In the genomic region with DNA sequence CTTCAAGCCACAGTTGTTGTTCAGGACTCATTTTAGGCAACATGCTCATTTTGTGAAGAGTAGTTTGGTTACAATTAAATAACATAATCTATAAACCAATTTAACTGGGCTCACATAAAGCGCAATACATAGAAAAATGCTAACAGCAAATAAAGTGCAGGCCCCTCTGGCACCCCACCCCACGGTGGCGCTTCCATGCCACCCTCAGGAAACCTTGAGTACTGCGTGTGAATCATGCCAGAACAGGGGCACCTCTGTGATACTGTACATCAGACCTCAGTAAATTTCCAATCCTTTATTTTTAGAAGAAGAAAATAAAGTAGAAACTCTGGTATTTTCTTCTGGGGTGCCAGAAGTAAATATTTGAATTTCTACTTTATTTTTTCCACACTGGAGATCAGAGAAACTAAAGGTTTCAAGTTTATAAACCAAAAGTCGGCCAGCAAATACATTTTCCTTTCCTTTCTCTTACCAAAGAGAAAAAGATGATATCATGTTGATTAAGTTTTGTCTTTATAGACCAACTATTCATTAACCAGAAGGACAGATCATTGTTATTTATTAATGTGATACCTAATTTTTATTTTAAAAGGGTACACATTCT, we compare ENCODE assay signal across 9 cellular contexts.
DNase-seq lines count a peak whose midpoint lies in the region; ATAC-seq and TF ChIP-seq lines count a peak whose summit lies in the region.
"Had no signal": no experiment of that assay in that cellular context is flagged by ENCODE, and none has a peak within 500 bp of the region (broad histone marks: within the 10 kb centered on the region; RNA-seq: fewer than 3 reads in every experiment).

No MANE protein-coding gene starts in this region.

- H3K4me3 Mint-ChIP-seq in progenitor cell of endocrine pancreas (ENCODE audit: low read depth) (no peak overlapping the region), immature natural killer cell (no peak overlapping the region)

- H3K9me3 Mint-ChIP-seq in progenitor cell of endocrine pancreas (ENCODE audit: low read depth) (no peaks in the 10 kb centered on the region), immature natural killer cell (peaks cover 0 to 3% (median under 1%) of the 10 kb centered on the region in 6 donors)

- peak; percentile 74 for TF ChIP-seq CTCF in progenitor cell of endocrine pancreas (IDR thresholded peaks at IDR 0.05; ENCODE audit: unreplicated experiment)

- H3K36me3 Mint-ChIP-seq in progenitor cell of endocrine pancreas (ENCODE audit: insufficient read depth), result no peaks in the 10 kb centered on the region
- H3K36me3 Mint-ChIP-seq in immature natural killer cell, result no peaks in the 10 kb centered on the region

- H3K4me1 Mint-ChIP-seq in progenitor cell of endocrine pancreas (ENCODE audit: low read depth), result no peaks in the 10 kb centered on the region
- no peaks in the 10 kb centered on the region for H3K4me1 Mint-ChIP-seq in immature natural killer cell

- peak; percentile 71 for ATAC-seq in GM18517 (IDR thresholded peaks at IDR 0.05; ENCODE audit: unreplicated experiment)
- peak; percentile 84 for ATAC-seq in HG02981 (IDR thresholded peaks at IDR 0.05; ENCODE audit: unreplicated experiment)
- ATAC-seq: right cardiac atrium had no signal

- H3K27me3 Mint-ChIP-seq in progenitor cell of endocrine pancreas (no peaks in the 10 kb centered on the region), immature natural killer cell (ENCODE audit: low read depth in 3 of 3) (peaks cover 0 to 4% (median 2%) of the 10 kb centered on the region in 3 donors)

- H3K27ac Mint-ChIP-seq in progenitor cell of endocrine pancreas, result no peak overlapping the region
- no peak overlapping the region for H3K27ac Mint-ChIP-seq in immature natural killer cell

- DNase-seq in COR-L47 (lab: John Stamatoyannopoulos, UW) (peak; percentile 11), NCI-H748 treated with DMSO at 0.1 percent for 48 hours (lab: John Stamatoyannopoulos, UW) (peak; percentile 41), dermis microvascular lymphatic vessel endothelial cell (ENCODE audit: low read depth in 2 of 2) (peak; percentile 17 to 61), progenitor cell of endocrine pancreas (ENCODE audit: low spot score, unreplicated experiment) (peak; percentile 18), NCI-H2029 (lab: John Stamatoyannopoulos, UW) (no peak), immature natural killer cell (no peak)

Comparison
In these comparisons a context has a peak if more than half of its experiments do, and no peak if none do; other contexts are left out.
1. DNase-seq: peak in COR-L47 (single experiment), NCI-H748 treated with DMSO at 0.1 percent for 48 hours (single experiment), dermis microvascular lymphatic vessel endothelial cell (2 of 2) and progenitor cell of endocrine pancreas (single experiment); none in NCI-H2029 (single experiment) and immature natural killer cell (0 of 3).